Comparison of ENCODE assay signal across 10 cellular contexts in the genomic region with DNA sequence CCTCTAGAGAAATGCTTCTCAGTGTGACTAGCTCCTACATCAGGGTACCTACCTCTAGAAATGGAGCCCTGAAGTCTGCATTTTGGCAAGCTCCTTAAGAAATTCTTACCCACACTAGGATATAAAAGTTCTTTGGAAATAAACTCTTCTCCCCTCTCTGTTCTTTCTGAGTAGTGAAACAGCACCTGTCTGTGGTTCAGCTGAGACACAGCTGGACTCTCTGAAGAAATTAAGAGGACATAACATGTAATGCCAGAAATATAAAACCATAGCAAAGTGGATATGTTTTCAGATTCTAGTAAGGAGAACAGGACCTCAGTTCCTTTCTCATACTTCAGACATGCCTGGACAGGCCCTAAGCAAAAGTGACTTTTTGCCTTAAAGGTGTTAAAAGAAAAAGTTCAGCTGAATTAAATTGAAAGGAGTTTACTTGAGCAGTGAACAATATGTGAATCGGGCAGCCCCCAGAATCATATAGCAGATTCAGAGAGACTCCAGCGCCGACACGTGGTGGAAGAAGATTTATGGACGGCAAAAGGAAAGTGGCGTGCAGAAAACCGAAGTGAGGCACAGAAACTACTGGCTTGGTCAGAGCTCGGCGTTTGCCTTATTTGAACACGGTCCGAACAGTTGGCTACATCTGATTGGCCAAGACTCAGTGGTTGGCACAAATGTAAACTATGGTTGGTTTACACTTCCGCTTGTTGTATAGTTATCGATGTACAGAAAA.
DNase-seq lines count a peak whose midpoint lies in the region; ATAC-seq and TF ChIP-seq lines count a peak whose summit lies in the region.
"Had no signal": no experiment of that assay in that cellular context is flagged by ENCODE, and none has a peak within 500 bp of the region (broad histone marks: within the 10 kb centered on the region; RNA-seq: fewer than 3 reads in every experiment).

No MANE protein-coding gene starts in this region.

- POLR2A ChIA-PET in activated CD4-positive, alpha-beta T cell treated with anti-CD3 and anti-CD28 coated beads, Interleukin-2, amount 10 ng/mL, durations not matched to agents 7 days and 5 days (lab: Charles Lee), result no interaction called here

- CTCF ChIA-PET in activated CD4-positive, alpha-beta T cell treated with anti-CD3 and anti-CD28 coated beads, Interleukin-2, amount 10 ng/mL, durations not matched to agents 7 days and 5 days (lab: Charles Lee), result interaction anchor here (0.9 to 1.4 kb wide), 5 partner anchors 8 to 369 kb away, joined by 3 to 5 read pairs (median 3); no protein-coding TSS in a partner anchor

- no peak overlapping the region for H3K27ac ChIP-seq in C4-2B
- H3K27ac ChIP-seq: lower lobe of right lung had no signal

- peaks cover 2% of the 10 kb centered on the region for H3K27me3 Mint-ChIP-seq in activated CD4-positive, alpha-beta T cell treated with anti-CD3 and anti-CD28 coated beads, Interleukin-2, amount 10 ng/mL, durations not matched to agents 7 days and 5 days
- H3K27me3 Mint-ChIP-seq in memory B cell (no peaks in the 10 kb centered on the region), natural killer cell (ENCODE audit: low read depth in 2 of 2) (peaks cover 12 to 23% of the 10 kb centered on the region in 2 donors)

- H3K27ac Mint-ChIP-seq in activated CD4-positive, alpha-beta T cell treated with anti-CD3 and anti-CD28 coated beads, Interleukin-2, amount 10 ng/mL, durations not matched to agents 7 days and 5 days, result no peak overlapping the region
- H3K27ac Mint-ChIP-seq in memory B cell (no peak overlapping the region), natural killer cell (no peak overlapping the region)

- peaks cover 3% of the 10 kb centered on the region for H3K36me3 Mint-ChIP-seq in activated CD4-positive, alpha-beta T cell treated with anti-CD3 and anti-CD28 coated beads, Interleukin-2, amount 10 ng/mL, durations not matched to agents 7 days and 5 days (ENCODE audit: low read depth)
- peaks cover 12% of the 10 kb centered on the region for H3K36me3 Mint-ChIP-seq in memory B cell
- no peaks in the 10 kb centered on the region for H3K36me3 Mint-ChIP-seq in natural killer cell

- ATAC-seq in HG02623 (IDR thresholded peaks at IDR 0.05; ENCODE audit: unreplicated experiment) (peak; percentile 31), memory B cell (ENCODE audit: low read depth) (peak; percentile 47), GM21576 (IDR thresholded peaks at IDR 0.05; ENCODE audit: unreplicated experiment) (no peak), natural killer cell (no peak), HG03565 (IDR thresholded peaks at IDR 0.05; ENCODE audit: unreplicated experiment) (no peak)

- peak; percentile 81 for TF ChIP-seq CTCF in C4-2B (conservative IDR thresholded peaks at IDR 0.05)
- no peak for TF ChIP-seq CTCF in natural killer cell (IDR thresholded peaks at IDR 0.05)

- no peak overlapping the region for H3K4me3 Mint-ChIP-seq in activated CD4-positive, alpha-beta T cell treated with anti-CD3 and anti-CD28 coated beads, Interleukin-2, amount 10 ng/mL, durations not matched to agents 7 days and 5 days
- H3K4me3 Mint-ChIP-seq in memory B cell, result no peak overlapping the region
- H3K4me3 Mint-ChIP-seq in natural killer cell, result no peak overlapping the region

- peak; percentile 23 for DNase-seq in activated CD4-positive, alpha-beta T cell treated with anti-CD3 and anti-CD28 coated beads, Interleukin-2, amount 10 ng/mL, durations not matched to agents 7 days and 5 days
- DNase-seq in memory B cell (ENCODE audit: low spot score in 2 of 2) (peak; percentile 11 to 15), T1000 (lab: John Stamatoyannopoulos, UW) (no peak), natural killer cell (no peak)
- DNase-seq: lower lobe of right lung, NCI-H187 treated with DMSO at 0.1 percent for 48 hours had no signal

- H3K4me1 Mint-ChIP-seq in activated CD4-positive, alpha-beta T cell treated with anti-CD3 and anti-CD28 coated beads, Interleukin-2, amount 10 ng/mL, durations not matched to agents 7 days and 5 days, result peaks cover 30% of the 10 kb centered on the region
- peaks cover 16% of the 10 kb centered on the region for H3K4me1 Mint-ChIP-seq in memory B cell
- peaks cover 0 to 4% of the 10 kb centered on the region in 2 donors for H3K4me1 Mint-ChIP-seq in natural killer cell

- no peaks in the 10 kb centered on the region for H3K9me3 Mint-ChIP-seq in activated CD4-positive, alpha-beta T cell treated with anti-CD3 and anti-CD28 coated beads, Interleukin-2, amount 10 ng/mL, durations not matched to agents 7 days and 5 days
- no peaks in the 10 kb centered on the region for H3K9me3 Mint-ChIP-seq in memory B cell
- no peaks in the 10 kb centered on the region for H3K9me3 Mint-ChIP-seq in natural killer cell

- intact Hi-C loops in natural killer cell (cut with micrococcal nuclease), result no loop called here

Comparison
In these comparisons a context has a peak if more than half of its experiments do, and no peak if none do; other contexts are left out.
1. ATAC-seq: peak in HG02623 (single experiment) and memory B cell (single experiment); none in GM21576 (single experiment), natural killer cell (0 of 3) and HG03565 (single experiment).
2. DNase-seq: peak in activated CD4-positive, alpha-beta T cell treated with anti-CD3 and anti-CD28 coated beads, Interleukin-2, amount 10 ng/mL, durations not matched to agents 7 days and 5 days (single experiment) and memory B cell (2 of 2); none in T1000 (single experiment) and natural killer cell (single experiment).